Comparison of ENCODE assay signal across 20 cellular contexts in the genomic region with DNA sequence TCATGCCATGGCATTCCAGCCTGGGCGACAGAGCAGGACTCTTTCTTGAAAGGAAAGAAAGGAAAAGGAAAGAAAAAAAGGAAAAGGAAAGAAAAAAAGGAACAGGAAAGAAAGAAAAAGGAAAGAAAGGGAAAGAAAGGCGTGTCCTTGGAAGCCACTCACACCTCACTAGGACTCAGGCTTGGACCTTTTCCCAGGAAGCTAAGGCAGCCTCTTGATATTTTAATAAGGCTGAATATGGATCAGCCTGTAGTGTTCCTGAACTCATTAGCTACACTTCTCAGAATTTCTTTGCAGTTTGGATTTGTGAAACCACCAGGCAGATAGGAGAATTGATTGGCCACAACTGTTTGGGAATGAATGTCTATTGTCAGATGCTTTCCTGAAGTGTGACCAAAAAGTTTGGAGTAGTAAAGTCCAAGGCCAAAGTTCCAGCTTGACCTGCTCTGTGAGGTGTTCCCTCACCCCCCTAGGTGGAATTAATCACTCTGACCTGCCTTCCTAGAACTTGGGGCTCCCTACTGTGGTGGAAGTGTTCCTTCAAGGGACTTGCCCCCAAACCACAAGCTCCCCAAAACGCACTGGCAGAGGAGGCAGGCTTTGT. TPM values are rescaled to one million over a fixed set of nuclear protein-coding genes. Genes with fewer than 3 reads are reported as not detected.
DNase-seq lines count a peak whose midpoint lies in the region; ATAC-seq and TF ChIP-seq lines count a peak whose summit lies in the region.
"Had no signal": no experiment of that assay in that cellular context is flagged by ENCODE, and none has a peak within 500 bp of the region (broad histone marks: within the 10 kb centered on the region; RNA-seq: fewer than 3 reads in every experiment).

No MANE protein-coding gene starts in this region.

- POLR2A ChIA-PET in HEK293 (lab: Yijun Ruan, JAX) = no interaction called here
- POLR2A ChIA-PET in PC-3 (lab: Charles Lee; ENCODE audit: unreplicated experiment) = interaction anchor here (0.5 to 0.6 kb wide), 2 partner anchors 169 to 335 kb away, joined by 3 read pairs; no protein-coding TSS in a partner anchor

- 76 to 77% methylated on average over 3 of the region's 3 CpGs for WGBS in testis, 2 donors

- H3K9me2 ChIP-seq in PC-3 (replicated peaks; ENCODE audit: low read length) = no peaks in the 10 kb centered on the region

- H4K20me1 ChIP-seq in PC-3 (ENCODE audit: low read length) = no peaks in the 10 kb centered on the region

- ATAC-seq in PC-3 (peak; percentile 43; the same call in 1 of the 2 replicates), sciatic nerve (no peak), HG02588 (IDR thresholded peaks at IDR 0.05; ENCODE audit: unreplicated experiment) (no peak), GM19395 (IDR thresholded peaks at IDR 0.05; ENCODE audit: unreplicated experiment) (no peak)

- H3K4me1 ChIP-seq in HEK293 (ENCODE audit: control insufficient read depth, insufficient read depth, low read length) (peaks cover 2% of the 10 kb centered on the region; the same call in 1 of the 2 replicates), PC-3 (ENCODE audit: insufficient read depth, low read length) (no peaks in the 10 kb centered on the region), testis (no peaks in the 10 kb centered on the region)
- H3K4me1 ChIP-seq: SJCRH30 had no signal

- H3F3A ChIP-seq in PC-3 (ENCODE audit: low read length, unreplicated experiment) = no peaks in the 10 kb centered on the region

- CTCF ChIA-PET in HEK293 (lab: Yijun Ruan, JAX) (interaction anchor here (0.5 kb wide), 1 partner anchor 233 kb away, joined by 5 read pairs; no protein-coding TSS in a partner anchor), PC-3 (lab: Charles Lee) (no interaction called here)

- no peak overlapping the region for H3K4me3 ChIP-seq in HEK293 (ENCODE audit: low read depth, low read length)
- H3K4me3 ChIP-seq in PC-3 (ENCODE audit: low read length) = no peak overlapping the region
- no peak overlapping the region for H3K4me3 ChIP-seq in testis
- H3K4me3 ChIP-seq: SJCRH30 had no signal

- H3K9me3 Mint-ChIP-seq in endothelial cell (ENCODE audit: unreplicated experiment) = no peaks in the 10 kb centered on the region

- no peaks in the 10 kb centered on the region for H3K79me2 ChIP-seq in PC-3 (ENCODE audit: low read length)

- H3K4me1 Mint-ChIP-seq in endothelial cell (ENCODE audit: unreplicated experiment) = peaks cover 4% of the 10 kb centered on the region

- H3K9ac ChIP-seq in PC-3 (ENCODE audit: low read length) = no peak overlapping the region

- intact Hi-C loops in PC-3 (cut with micrococcal nuclease) = no loop called here
- intact Hi-C loops in testis (cut with DNase I; ENCODE audit: low total_unique reads) = no loop called here
- intact Hi-C loops in sciatic nerve (cut with DNase I) = no loop called here

- BruUV-seq in PC-3 (replicated peaks; lab: Mats Ljungman, UMichigan) = no TSS peak

- no peaks in the 10 kb centered on the region for H3K36me3 Mint-ChIP-seq in endothelial cell (ENCODE audit: low read depth, unreplicated experiment)

- no peak for TF ChIP-seq POLR2A in testis (IDR thresholded peaks at IDR 0.05)

- H3K4me2 ChIP-seq in PC-3 (ENCODE audit: low read length) = no peak overlapping the region

- H3K36me3 ChIP-seq in HEK293 (ENCODE audit: control insufficient read depth in 2 of 2, insufficient read depth in 1 of 2, low read length in 2 of 2) = no peaks in the 10 kb centered on the region
- no peaks in the 10 kb centered on the region for H3K36me3 ChIP-seq in PC-3 (ENCODE audit: low read depth, low read length)
- H3K36me3 ChIP-seq in testis (ENCODE audit: low read depth, missing control alignments) = no peaks in the 10 kb centered on the region
- H3K36me3 ChIP-seq: SJCRH30 had no signal

- H3K27ac ChIP-seq in HEK293 (ENCODE audit: extremely low read depth, low read depth, low read length) (no peak overlapping the region), PC-3 (ENCODE audit: low read length) (no peak overlapping the region), testis (no peak overlapping the region)
- H3K27ac ChIP-seq: C4-2B, RWPE1, SJCRH30 had no signal

- peaks cover 3% of the 10 kb centered on the region for H3K27me3 Mint-ChIP-seq in endothelial cell (ENCODE audit: unreplicated experiment)

- H3K9me3 ChIP-seq in HEK293 (ENCODE audit: control insufficient read depth, insufficient read depth, low read depth, low read length) = no peaks in the 10 kb centered on the region
- no peaks in the 10 kb centered on the region for H3K9me3 ChIP-seq in PC-3 (ENCODE audit: low read length)
- H3K9me3 ChIP-seq in testis = no peaks in the 10 kb centered on the region
- H3K9me3 ChIP-seq: SJCRH30 had no signal

- H3K4me3 Mint-ChIP-seq in endothelial cell (ENCODE audit: unreplicated experiment) = no peak overlapping the region

- peak overlapping the region; percentile 61 for H3K27ac Mint-ChIP-seq in endothelial cell (ENCODE audit: unreplicated experiment)

- H2AFZ ChIP-seq in PC-3 (ENCODE audit: low read length) = no peak overlapping the region

- TF ChIP-seq CTCF in HEK293 (tag by site-specific recombination; IDR thresholded peaks at IDR 0.05) = no peak
- TF ChIP-seq CTCF in PC-3 (conservative IDR thresholded peaks at IDR 0.05; ENCODE audit: low read depth, low read length) = no peak
- no peak for TF ChIP-seq CTCF in endothelial cell (IDR thresholded peaks at IDR 0.05; ENCODE audit: unreplicated experiment)
- no peak for TF ChIP-seq CTCF in testis (IDR thresholded peaks at IDR 0.05)

- no peak for DNase-seq in PC-3
- DNase-seq in endothelial cell (ENCODE audit: low spot score) = no peak
- DNase-seq in testis = peak; percentile 30
- DNase-seq in sciatic nerve (ENCODE audit: low spot score) = no peak
- DNase-seq: ACHN, AML-193, DMS79, HCEC 1CT, KBM-7, MV-4-11, NCI-H1694 treated with DMSO at 0.1 percent for 48 hours, NCI-H510A treated with DMSO at 0.1 percent for 48 hours, NCI-H774, SJCRH30, SW 1271 had no signal

- H3K27me3 ChIP-seq in PC-3 (ENCODE audit: low read length) (no peaks in the 10 kb centered on the region), testis (no peaks in the 10 kb centered on the region)
- H3K27me3 ChIP-seq: SJCRH30 had no signal

TF ChIP-seq in HEK293, 187 proteins besides CTCF, POLR2A, EP300 and RAD21:
- TF ChIP-seq PRDM1 (tag by site-specific recombination; IDR thresholded peaks at IDR 0.05) (peak; percentile 90), ZXDB (tag by site-specific recombination; IDR thresholded peaks at IDR 0.05) (no peak)

RNA-seq across cellular contexts. Expression of a gene that starts 7.1 kb away (rescaled TPM):
- total RNA-seq in PC-3 (2014; rRNA removed) (284 and 306 TPM in 2 replicates), endothelial cell (ENCODE audit: unreplicated experiment) (41.5 TPM), testis (10 to 100 TPM; 51.8 to 63.8 TPM), sciatic nerve (44.7 TPM)
- polyA plus RNA-seq in testis (ENCODE audit: insufficient read depth, low read depth, low replicate concordance) = 74.9 TPM

RNA-seq across cellular contexts. Expression of a gene that starts 45.5 kb away (rescaled TPM):
- total RNA-seq in PC-3 (2014; rRNA removed) (0.04 TPM in 1 of 2 replicates, not detected in the other), endothelial cell (ENCODE audit: unreplicated experiment) (0.49 TPM), testis (10 to 100 TPM; 15.6 to 33.6 TPM), sciatic nerve (145 TPM)
- 81.9 TPM for polyA plus RNA-seq in testis (ENCODE audit: insufficient read depth, low read depth, low replicate concordance)

Comparison
In these comparisons a context has a peak if more than half of its experiments do, and no peak if none do; other contexts are left out.
1. RNA of a gene that starts 45.5 kb away (total RNA-seq): 145 TPM in sciatic nerve (single experiment) and 15.6 to 33.6 TPM in testis; 0.49 TPM in endothelial cell (single experiment) and 0.04 TPM in PC-3; every median in the first group is over 10 times any median in the second.